In the genomic region with DNA sequence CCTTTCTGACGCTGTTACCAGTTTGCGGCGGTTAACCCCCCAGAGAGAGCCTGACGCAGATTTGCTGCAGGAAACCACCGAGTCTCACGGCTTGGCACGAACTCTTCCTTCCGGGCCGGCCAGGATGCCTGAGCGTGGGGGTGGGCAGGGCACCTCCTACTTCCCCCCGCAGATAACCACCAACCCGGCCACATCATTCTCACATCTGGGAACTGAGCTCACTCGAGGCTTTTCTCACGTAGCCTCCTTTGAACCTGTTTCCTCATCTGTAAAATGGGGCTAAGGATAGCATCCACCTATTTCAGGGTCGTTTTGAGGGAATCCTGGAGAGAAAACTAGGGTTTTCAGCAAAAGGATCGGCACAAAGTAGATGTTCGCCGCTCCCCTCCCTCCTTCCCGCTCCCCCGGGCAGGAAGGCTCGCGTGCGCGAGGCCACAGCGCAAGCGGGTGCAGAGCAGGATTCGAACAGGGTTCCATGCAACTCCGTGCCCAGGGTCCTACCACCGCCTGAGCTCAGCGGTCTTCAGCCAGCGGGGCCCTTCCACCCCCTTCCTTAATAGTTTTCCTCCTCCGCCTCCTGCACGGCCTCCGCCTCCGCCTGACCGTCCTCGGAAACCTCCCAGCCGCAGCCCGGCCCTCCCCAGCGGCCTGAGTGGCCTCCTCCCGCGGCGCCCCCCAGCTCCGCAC, we compare ENCODE assay signal across 8 cellular contexts. TPM values are rescaled to one million over a fixed set of nuclear protein-coding genes. Genes with fewer than 3 reads are reported as not detected.
DNase-seq lines count a peak whose midpoint lies in the region; ATAC-seq and TF ChIP-seq lines count a peak whose summit lies in the region.

No MANE protein-coding gene starts in this region.

- H3K4me3 ChIP-seq in upper lobe of right lung: peak overlapping the region; percentile 62

- H3K9me3 ChIP-seq in upper lobe of right lung: no peaks in the 10 kb centered on the region

- H3K4me1 ChIP-seq in upper lobe of right lung: peaks cover 18% of the 10 kb centered on the region

- TF ChIP-seq CTCF in upper lobe of right lung (IDR thresholded peaks at IDR 0.05): no peak

- ATAC-seq in GM18870 (IDR thresholded peaks at IDR 0.05; ENCODE audit: unreplicated experiment): peak; percentile 40
- peak; percentile 37 for ATAC-seq in HG03095 (IDR thresholded peaks at IDR 0.05; ENCODE audit: unreplicated experiment)
- ATAC-seq in upper lobe of right lung: peak; percentile 83

- no peaks in the 10 kb centered on the region for H3K36me3 ChIP-seq in upper lobe of right lung

- DNase-seq in SIG-M5 treated with dmso at 0.1 percent for 504 hours (lab: John Stamatoyannopoulos, UW; ENCODE audit: unreplicated experiment) (peak; percentile 96), head of caudate nucleus (peak in 35 of 42 donors; percentile 31 to 81 (median 58)), posterior cingulate gyrus (peak in 7 of 10 donors; percentile 32 to 93 (median 47)), upper lobe of right lung (peak; percentile 89), DMS79 (lab: John Stamatoyannopoulos, UW) (no peak)
- peak; percentile 75 to 87 (median 82) for DNase-seq in activated naive CD4-positive, alpha-beta T cell (lab: John Stamatoyannopoulos, UW)

- H3K27me3 ChIP-seq in upper lobe of right lung: no peaks in the 10 kb centered on the region

- intact Hi-C loops in head of caudate nucleus (cut with DNase I): no loop called here
- intact Hi-C loops in posterior cingulate gyrus (cut with DNase I): no loop called here
- intact Hi-C loops in upper lobe of right lung (cut with DNase I): no loop called here

- peak overlapping the region; percentile 96 for H3K27ac ChIP-seq in upper lobe of right lung

RNA-seq across cellular contexts. Expression of gene DDIT4, which starts 23.7 kb away (rescaled TPM):
- total RNA-seq in upper lobe of right lung: 200 TPM

RNA-seq across cellular contexts. Expression of gene DNAJB12, which starts 57.3 kb away (rescaled TPM):
- total RNA-seq in upper lobe of right lung: 39.9 TPM
